ENCODE assay signal across 8 cellular contexts in genomic region chr7:150974468-150975391, GRCh38. TPM values are rescaled to one million over a fixed set of nuclear protein-coding genes. Genes with fewer than 3 reads are reported as not detected.
DNase-seq lines count a peak whose midpoint lies in the region; ATAC-seq lines count a peak whose summit lies in the region.

No MANE protein-coding gene starts in this region.

- peak overlapping the region; percentile 41; the same call in 1 of the 2 replicates for H3K4me3 ChIP-seq in GM23248

- H3K9me2 ChIP-seq in GM23248 (ENCODE audit: insufficient read depth) = no peaks in the 10 kb centered on the region

- DNase-seq in GM23248 (peak; percentile 62), NCI-H146 (lab: John Stamatoyannopoulos, UW) (peak; percentile 86), dermis blood vessel endothelial cell (peak; percentile 27), midbrain (lab: John Stamatoyannopoulos, UW) (peak; percentile 49)
- peak; percentile 93 for DNase-seq in activated CD4-positive, alpha-beta T cell treated with anti-CD3 and anti-CD28 coated beads, Interleukin-2, amount 10 ng/mL, durations not matched to agents 24 days and 14 days
- peak; percentile 62 for DNase-seq in stimulated activated CD8-positive, alpha-beta memory T cell treated with anti-CD3 and anti-CD28 coated beads, Interleukin-4, amount 100 ng/mL, for 24 hours (ENCODE audit: low read depth)

- H3K4me1 ChIP-seq in ES-I3 (ENCODE audit: insufficient read depth, low read length) (peaks cover 22% of the 10 kb centered on the region; the same call in 1 of the 2 replicates), GM23248 (ENCODE audit: insufficient read depth) (no peaks in the 10 kb centered on the region)

- H3K36me3 Mint-ChIP-seq in activated CD4-positive, alpha-beta T cell treated with anti-CD3 and anti-CD28 coated beads, Interleukin-2, amount 10 ng/mL, durations not matched to agents 24 days and 14 days (ENCODE audit: low read depth) = peaks cover 4% of the 10 kb centered on the region

- no peaks in the 10 kb centered on the region for H3K79me2 ChIP-seq in GM23248 (ENCODE audit: insufficient read depth)

- H3K9me3 ChIP-seq in ES-I3 (ENCODE audit: control insufficient read depth, insufficient read depth, low read length) = no peaks in the 10 kb centered on the region
- no peaks in the 10 kb centered on the region for H3K9me3 ChIP-seq in GM23248 (ENCODE audit: low read depth)

- WGBS in GM23248 (ENCODE audit: low coverage in 1 of 2, low lambda C conversion rate in 2 of 2, missing lambda C conversion rate in 2 of 2), 2 experiments = 4 to 5% methylated on average over 69 to 70 of the region's 89 CpGs

- H3K4me1 Mint-ChIP-seq in activated CD4-positive, alpha-beta T cell treated with anti-CD3 and anti-CD28 coated beads, Interleukin-2, amount 10 ng/mL, durations not matched to agents 24 days and 14 days = peaks cover 24% of the 10 kb centered on the region

- H3K27me3 ChIP-seq in GM23248 (replicated peaks; ENCODE audit: insufficient read depth) = peaks cover 44% of the 10 kb centered on the region

- H3K4me2 ChIP-seq in GM23248 (ENCODE audit: unreplicated experiment) = no peak overlapping the region

- in situ Hi-C loops in GM23248 (cut with MboI) = no loop called here

- H3K27ac Mint-ChIP-seq in activated CD4-positive, alpha-beta T cell treated with anti-CD3 and anti-CD28 coated beads, Interleukin-2, amount 10 ng/mL, durations not matched to agents 24 days and 14 days = peak overlapping the region; percentile 63

- H3K9me3 Mint-ChIP-seq in activated CD4-positive, alpha-beta T cell treated with anti-CD3 and anti-CD28 coated beads, Interleukin-2, amount 10 ng/mL, durations not matched to agents 24 days and 14 days = no peaks in the 10 kb centered on the region

- H3K36me3 ChIP-seq in ES-I3 (ENCODE audit: insufficient read depth, low read length) (no peaks in the 10 kb centered on the region), GM23248 (ENCODE audit: low read depth) (no peaks in the 10 kb centered on the region)

- peak overlapping the region; percentile 85 for H3K4me3 Mint-ChIP-seq in activated CD4-positive, alpha-beta T cell treated with anti-CD3 and anti-CD28 coated beads, Interleukin-2, amount 10 ng/mL, durations not matched to agents 24 days and 14 days

- no peaks in the 10 kb centered on the region for H3F3A ChIP-seq in GM23248 (ENCODE audit: insufficient read depth)

- intact Hi-C loops in activated CD4-positive, alpha-beta T cell treated with anti-CD3 and anti-CD28 coated beads, Interleukin-2, amount 10 ng/mL, durations not matched to agents 24 days and 14 days (cut with micrococcal nuclease) = loop anchor here (1.0 to 10.0 kb wide), 3 partner anchors 12 to 140 kb away; no protein-coding TSS in a partner anchor

- H3K9ac ChIP-seq in ES-I3 (ENCODE audit: low read depth, low read length) (peak overlapping the region; percentile 43; the same call in 1 of the 2 replicates), GM23248 (no peak overlapping the region)

- peaks cover 29% of the 10 kb centered on the region for H3K27me3 Mint-ChIP-seq in activated CD4-positive, alpha-beta T cell treated with anti-CD3 and anti-CD28 coated beads, Interleukin-2, amount 10 ng/mL, durations not matched to agents 24 days and 14 days

- H2AFZ ChIP-seq in GM23248 = no peak overlapping the region

- H4K20me1 ChIP-seq in GM23248 (ENCODE audit: insufficient read depth) = no peaks in the 10 kb centered on the region

- ATAC-seq in GM18858 (IDR thresholded peaks at IDR 0.05; ENCODE audit: unreplicated experiment) = no peak

- H3K27ac ChIP-seq in GM23248 = no peak overlapping the region

RNA-seq across cellular contexts. Expression of gene KCNH2, which starts 3.4 kb away (rescaled TPM):
- total RNA-seq in GM23248 (2014; rRNA removed; shearing (Covaris generic)) = not detected in 2 replicates
- not detected in 2 replicates for polyA plus RNA-seq in GM23248 (2016; fragmentation: Nextera tagmentation; extraction: Ambion mirVana)
- 0.36 and 0.37 TPM in 2 replicates for total RNA-seq in activated CD4-positive, alpha-beta T cell treated with anti-CD3 and anti-CD28 coated beads, Interleukin-2, amount 10 ng/mL, durations not matched to agents 24 days and 14 days
- total RNA-seq in dermis blood vessel endothelial cell = under 0.01 TPM in 1 of 2 replicates, not detected in the other

RNA-seq across cellular contexts. Expression of gene NOS3, which starts 16.1 kb away (rescaled TPM):
- total RNA-seq in GM23248 (2014; rRNA removed; shearing (Covaris generic)) = 0.13 and 0.32 TPM in 2 replicates
- polyA plus RNA-seq in GM23248 (2016; fragmentation: Nextera tagmentation; extraction: Ambion mirVana) = 0.61 and 0.83 TPM in 2 replicates
- total RNA-seq in activated CD4-positive, alpha-beta T cell treated with anti-CD3 and anti-CD28 coated beads, Interleukin-2, amount 10 ng/mL, durations not matched to agents 24 days and 14 days = 14.3 and 15.7 TPM in 2 replicates
- 33.4 and 103 TPM in 2 replicates for total RNA-seq in dermis blood vessel endothelial cell

RNA-seq across cellular contexts. Expression of gene ATG9B, which starts 49.6 kb away (rescaled TPM):
- total RNA-seq in GM23248 (2014; rRNA removed; shearing (Covaris generic)) = not detected in 2 replicates
- 0.79 and 0.81 TPM in 2 replicates for polyA plus RNA-seq in GM23248 (2016; fragmentation: Nextera tagmentation; extraction: Ambion mirVana)
- 7.3 and 7.5 TPM in 2 replicates for total RNA-seq in activated CD4-positive, alpha-beta T cell treated with anti-CD3 and anti-CD28 coated beads, Interleukin-2, amount 10 ng/mL, durations not matched to agents 24 days and 14 days
- total RNA-seq in dermis blood vessel endothelial cell = 0.28 TPM in 1 of 2 replicates, not detected in the other

RNA-seq across cellular contexts. Expression of gene ABCB8, which starts 53.5 kb away (rescaled TPM):
- total RNA-seq in GM23248 (2014; rRNA removed; shearing (Covaris generic)) = 31.6 and 32.2 TPM in 2 replicates
- polyA plus RNA-seq in GM23248 (2016; fragmentation: Nextera tagmentation; extraction: Ambion mirVana) = 28.5 and 29.6 TPM in 2 replicates
- total RNA-seq in activated CD4-positive, alpha-beta T cell treated with anti-CD3 and anti-CD28 coated beads, Interleukin-2, amount 10 ng/mL, durations not matched to agents 24 days and 14 days = 56.4 and 57.4 TPM in 2 replicates
- 20.4 and 38.2 TPM in 2 replicates for total RNA-seq in dermis blood vessel endothelial cell

Comparison
In these comparisons a context has a peak if more than half of its experiments do, and no peak if none do; other contexts are left out.
1. DNase-seq: peak in every context shown above with its lines; median percentile 93 in activated CD4-positive, alpha-beta T cell treated with anti-CD3 and anti-CD28 coated beads, Interleukin-2, amount 10 ng/mL, durations not matched to agents 24 days and 14 days; 86 in NCI-H146; 62 in GM23248; 62 in stimulated activated CD8-positive, alpha-beta memory T cell treated with anti-CD3 and anti-CD28 coated beads, Interleukin-4, amount 100 ng/mL, for 24 hours; 49 in midbrain; 27 in dermis blood vessel endothelial cell.
2. RNA of gene NOS3, which starts 16.1 kb away (total RNA-seq): 33.4 to 103 TPM in dermis blood vessel endothelial cell and 14.3 to 15.7 TPM in activated CD4-positive, alpha-beta T cell treated with anti-CD3 and anti-CD28 coated beads, Interleukin-2, amount 10 ng/mL, durations not matched to agents 24 days and 14 days; 0.13 to 0.32 TPM in GM23248; every median in the first group is over 10 times any median in the second.